ENCODE assay signal across 8 cellular contexts in genomic region chr6:8006208-8006607, GRCh38. TPM values are rescaled to one million over a fixed set of nuclear protein-coding genes. Genes with fewer than 3 reads are reported as not detected.
DNase-seq lines count a peak whose midpoint lies in the region; TF ChIP-seq lines count a peak whose summit lies in the region.

No MANE protein-coding gene starts in this region.

- H3K27me3 Mint-ChIP-seq in CD14-positive monocyte (ENCODE audit: low read depth in 3 of 3) (no peaks in the 10 kb centered on the region), glutamatergic neuron (ENCODE audit: unreplicated experiment) (no peaks in the 10 kb centered on the region)

- peaks cover 4 to 5% of the 10 kb centered on the region in 2 donors for H3K36me3 Mint-ChIP-seq in CD14-positive monocyte
- H3K36me3 Mint-ChIP-seq in glutamatergic neuron (ENCODE audit: unreplicated experiment): no peaks in the 10 kb centered on the region

- POLR2A ChIA-PET in HEK293T (lab: Yijun Ruan, JAX): interaction anchor here (1.2 kb wide), 1 partner anchor 97 kb away, joined by 3 read pairs; no protein-coding TSS in a partner anchor

- H3K27ac Mint-ChIP-seq in CD14-positive monocyte: no peak overlapping the region
- H3K27ac Mint-ChIP-seq in glutamatergic neuron (ENCODE audit: unreplicated experiment): no peak overlapping the region

- CTCF ChIA-PET in HEK293T (lab: Yijun Ruan, JAX): interaction anchor here (0.6 to 1.4 kb wide), 6 partner anchors 9 to 285 kb away, joined by 3 to 7 read pairs (median 4); no protein-coding TSS in a partner anchor

- TF ChIP-seq CTCF in CD14-positive monocyte (IDR thresholded peaks at IDR 0.05) (peak; percentile 37), glutamatergic neuron (IDR thresholded peaks at IDR 0.05; ENCODE audit: partially characterized antibody, unreplicated experiment) (peak; percentile 44)

- H3K4me3 Mint-ChIP-seq in CD14-positive monocyte (no peak overlapping the region), glutamatergic neuron (ENCODE audit: unreplicated experiment) (no peak overlapping the region)

- intact Hi-C loops in CD14-positive monocyte (cut with micrococcal nuclease): no loop called here

- H3K4me1 Mint-ChIP-seq in CD14-positive monocyte: no peaks in the 10 kb centered on the region
- no peaks in the 10 kb centered on the region for H3K4me1 Mint-ChIP-seq in glutamatergic neuron (ENCODE audit: low read depth, unreplicated experiment)

- DNase-seq in CD14-positive monocyte (ENCODE audit: low spot score) (no peak), HEK293T (ENCODE audit: extremely low spot score) (peak; percentile 33), SW480 (ENCODE audit: low spot score) (peak; percentile 29), glutamatergic neuron (no peak), UCSD-AML1 (lab: John Stamatoyannopoulos, UW; ENCODE audit: unreplicated experiment) (no peak), amniotic stem cell (lab: John Stamatoyannopoulos, UW) (no peak), cortex of kidney (lab: John Stamatoyannopoulos, UW) (no peak)
- no peak for DNase-seq in stimulated activated naive CD4-positive, alpha-beta T cell (lab: John Stamatoyannopoulos, UW)

- H3K9me3 Mint-ChIP-seq in CD14-positive monocyte (no peaks in the 10 kb centered on the region), glutamatergic neuron (ENCODE audit: unreplicated experiment) (no peaks in the 10 kb centered on the region)

TF ChIP-seq in HEK293T, 16 proteins besides CTCF, POLR2A, EP300 and RAD21:
- TF ChIP-seq TARDBP (IDR thresholded peaks at IDR 0.05) (no peak), FOXA1 (IDR thresholded peaks at IDR 0.05) (no peak), ARNT (IDR thresholded peaks at IDR 0.05) (no peak), FOXM1 (IDR thresholded peaks at IDR 0.05; ENCODE audit: borderline replicate concordance) (no peak), ZNF384 (IDR thresholded peaks at IDR 0.05) (no peak), L3MBTL2 (conservative IDR thresholded peaks at IDR 0.05) (no peak), ELF4 (IDR thresholded peaks at IDR 0.05) (no peak), PKNOX1 (IDR thresholded peaks at IDR 0.05) (no peak)

RNA-seq across cellular contexts. Expression of gene BLOC1S5, which starts 58.0 kb away (rescaled TPM):
- polyA plus RNA-seq in CD14-positive monocyte: 10 to 100 TPM in 1 of 2 donors, 1 to 10 TPM in 1; 9.2 to 11.7 TPM
- 8.3 TPM for total RNA-seq in glutamatergic neuron (ENCODE audit: unreplicated experiment)

Comparison
In these comparisons a context has a peak if more than half of its experiments do, and no peak if none do; other contexts are left out.
1. DNase-seq: peak in HEK293T (single experiment) and SW480 (single experiment); none in CD14-positive monocyte (single experiment), glutamatergic neuron (single experiment), UCSD-AML1 (single experiment), stimulated activated naive CD4-positive, alpha-beta T cell (0 of 6), amniotic stem cell (single experiment) and cortex of kidney (single experiment).